In genomic region chr11:69156673-69157155, GRCh38 we compare ENCODE assay signal across 14 cellular contexts. TPM values are rescaled to one million over a fixed set of nuclear protein-coding genes. Genes with fewer than 3 reads are reported as not detected.
DNase-seq lines count a peak whose midpoint lies in the region; ATAC-seq and TF ChIP-seq lines count a peak whose summit lies in the region.
"Had no signal": no experiment of that assay in that cellular context is flagged by ENCODE, and none has a peak within 500 bp of the region (broad histone marks: within the 10 kb centered on the region; RNA-seq: fewer than 3 reads in every experiment).

No MANE protein-coding gene starts in this region.

- TF ChIP-seq POLR2A in spleen (IDR thresholded peaks at IDR 0.05) = no peak

- H3K9me3 ChIP-seq in ascending aorta (no peaks in the 10 kb centered on the region), right cardiac atrium (ENCODE audit: control insufficient read depth, low read length) (no peaks in the 10 kb centered on the region), spleen (no peaks in the 10 kb centered on the region)

- H3K4me3 Mint-ChIP-seq in CD14-positive monocyte = peak overlapping the region in 1 of 2 donors; percentile 59
- H3K4me3 Mint-ChIP-seq: dendritic cell treated with granulocyte-macrophage colony-stimulating factor and Interleukin-4, amounts not matched to agents 40 ng/mL and 50 ng/mL, for 4 days had no signal

- peaks cover 10 to 34% (median 18%) of the 10 kb centered on the region in 3 donors for H3K27me3 Mint-ChIP-seq in CD14-positive monocyte (ENCODE audit: low read depth in 3 of 3)

- peaks cover 0 to 2% (median 0%) of the 10 kb centered on the region in 7 donors for H3K9me3 Mint-ChIP-seq in CD14-positive monocyte
- H3K9me3 Mint-ChIP-seq: dendritic cell treated with granulocyte-macrophage colony-stimulating factor and Interleukin-4, amounts not matched to agents 40 ng/mL and 50 ng/mL, for 4 days had no signal

- intact Hi-C loops in ascending aorta (cut with DNase I) = no loop called here
- intact Hi-C loops in right cardiac atrium (cut with DNase I) = no loop called here
- intact Hi-C loops in spleen (cut with DNase I; ENCODE audit: low total_unique reads) = no loop called here
- intact Hi-C loops in CD14-positive monocyte (cut with micrococcal nuclease) = no loop called here

- H3K4me3 ChIP-seq in ascending aorta (peak overlapping the region in 1 of 2 donors; percentile 41), right cardiac atrium (ENCODE audit: low read length) (no peak overlapping the region), spleen (no peak overlapping the region)

- in situ Hi-C loops in GM13977 (cut with MboI; ENCODE audit: low pct_unique_long_range_greater_than_20kb, low sequenced_read_pairs, unreplicated experiment) = no loop called here

- 66% methylated on average over 15 of the region's 15 CpGs for WGBS in right cardiac atrium
- WGBS in spleen, 5 donors = 78 to 89% (median 83%) methylated on average over 13 to 15 of the region's 15 CpGs

- TF ChIP-seq CTCF in GM13977 (IDR thresholded peaks at IDR 0.05; ENCODE audit: extremely low read depth, insufficient read depth, missing control alignments) (no peak), ascending aorta (IDR thresholded peaks at IDR 0.05) (no peak), spleen (IDR thresholded peaks at IDR 0.05 in 8 of 11, conservative IDR thresholded peaks at IDR 0.05 in 3 of 11) (no peak), CD14-positive monocyte (IDR thresholded peaks at IDR 0.05) (no peak)

- H3K27me3 ChIP-seq in ascending aorta = no peaks in the 10 kb centered on the region
- no peaks in the 10 kb centered on the region for H3K27me3 ChIP-seq in right cardiac atrium (ENCODE audit: control insufficient read depth, insufficient read depth)
- H3K27me3 ChIP-seq in spleen (replicated peaks in 1 of 7) = peaks cover 0 to 25% (median 4%) of the 10 kb centered on the region in 7 donors

- H3K36me3 ChIP-seq in ascending aorta = no peaks in the 10 kb centered on the region
- no peaks in the 10 kb centered on the region for H3K36me3 ChIP-seq in spleen

- H3K27ac Mint-ChIP-seq in CD14-positive monocyte = no peak overlapping the region
- H3K27ac Mint-ChIP-seq: dendritic cell treated with granulocyte-macrophage colony-stimulating factor and Interleukin-4, amounts not matched to agents 40 ng/mL and 50 ng/mL, for 4 days had no signal

- H3K4me1 ChIP-seq in ascending aorta = peaks cover 3 to 8% of the 10 kb centered on the region in 2 donors
- peaks cover 11% of the 10 kb centered on the region for H3K4me1 ChIP-seq in right cardiac atrium (ENCODE audit: control insufficient read depth, insufficient read depth, low read length)
- H3K4me1 ChIP-seq in spleen = peaks cover 0 to 40% (median 19%) of the 10 kb centered on the region in 6 donors

- peak; percentile 23 to 48 for ATAC-seq in right cardiac atrium

- H3K36me3 Mint-ChIP-seq in CD14-positive monocyte = no peaks in the 10 kb centered on the region

- H3K4me1 Mint-ChIP-seq in CD14-positive monocyte = no peaks in the 10 kb centered on the region

- DNase-seq in GM13977 (ENCODE audit: low spot score) = peak; percentile 40
- DNase-seq in ascending aorta (ENCODE audit: low spot score in 2 of 2) = no peak
- peak in 2 of 3 donors; percentile 53 to 64 for DNase-seq in right cardiac atrium
- peak; percentile 51 for DNase-seq in spleen
- no peak for DNase-seq in HUDEP-2 (lab: John Stamatoyannopoulos, UW; ENCODE audit: unreplicated experiment in 76 of 76)
- DNase-seq in middle frontal gyrus (ENCODE audit: extremely low spot score, low spot score) = no peak
- DNase-seq in CD14-positive monocyte (ENCODE audit: low spot score) = no peak
- DNase-seq in NCI-H1930 (lab: John Stamatoyannopoulos, UW) = no peak
- DNase-seq: activated T-cell treated with anti-CD3 and anti-CD28 coated beads for 4 hours, DND-41, NCI-H2171, T-helper 1 cell had no signal

- H3K27ac ChIP-seq in ascending aorta = peak overlapping the region; percentile 8 to 39
- H3K27ac ChIP-seq in right cardiac atrium (ENCODE audit: low read length) = peak overlapping the region; percentile 46
- peak overlapping the region in 6 of 8 donors; percentile 34 to 60 (median 53) for H3K27ac ChIP-seq in spleen

RNA-seq across cellular contexts. Expression of gene SMIM38, which starts 1.0 kb away (rescaled TPM):
- total RNA-seq in ascending aorta (3.1 TPM), right cardiac atrium (under 1 TPM in 3 of 4 donors, not detected in 1; 0.17 to 0.56 (median 0.25) TPM), spleen (1 to 10 TPM in 4 of 7 donors, under 1 TPM in 3; 0.44 to 2.0 (median 1.1) TPM)
- polyA plus RNA-seq in right cardiac atrium (0.07 TPM), spleen (under 1 TPM; 0.02 to 0.29 (median 0.05) TPM), CD14-positive monocyte (not detected)
- total RNA-seq: HT-29 had no signal

Comparison
In these comparisons a context has a peak if more than half of its experiments do, and no peak if none do; other contexts are left out.
1. DNase-seq: peak in GM13977 (single experiment), right cardiac atrium (2 of 3) and spleen (single experiment); none in ascending aorta (0 of 2), HUDEP-2 (0 of 76), middle frontal gyrus (single experiment), CD14-positive monocyte (single experiment) and NCI-H1930 (0 of 2).
2. Peak in every context shown above with its lines, with median percentiles within 50 percentile points of each other: H3K27ac ChIP-seq.